17 cellular contexts compared by ENCODE assay signal in genomic region chr5:95486185-95486584, GRCh38.
"Had no signal": no experiment of that assay in that cellular context is flagged by ENCODE, and none has a peak within 500 bp of the region (broad histone marks: within the 10 kb centered on the region; RNA-seq: fewer than 3 reads in every experiment).

No MANE protein-coding gene starts in this region.

- ATAC-seq: left colon; left ventricle myocardium superior; mucosa of descending colon; psoas muscle; stimulated activated memory B cell treated with anti-CD40 and anti-IgM and Interleukin-4, amounts not matched to agents 10 μg/mL and 1 μg/mL and 100 μg/mL, for 72 hours had no signal

- H3K36me3 ChIP-seq: colonic mucosa had no signal

- H2AFZ ChIP-seq: parathyroid adenoma had no signal

- H3K4me1 ChIP-seq: colonic mucosa, heart right ventricle, parathyroid adenoma, psoas muscle, right lobe of liver, spleen, tibial nerve had no signal

- H3K9ac ChIP-seq: parathyroid adenoma had no signal

- DNase-seq: caudate nucleus; colonic mucosa; dermis blood vessel endothelial cell; heart right ventricle; left colon; left ventricle myocardium superior; mucosa of descending colon; psoas muscle; retina; right lobe of liver; spleen; stimulated activated CD4-positive, alpha-beta T cell treated with anti-CD3 and anti-CD28 coated beads, Interleukin-15, amount 100 ng/mL, for 24 hours; stimulated activated CD4-positive, alpha-beta T cell treated with anti-CD3 and anti-CD28 coated beads, Interleukin-1b, Interleukin-23, amount 100 ng/mL, for 48 hours; stimulated activated CD4-positive, alpha-beta T cell treated with anti-CD3 and anti-CD28 coated beads, Interleukin-4, amount 100 ng/mL, for 24 hours had no signal

- H3K9me3 ChIP-seq: colonic mucosa, right lobe of liver had no signal

- H3K4me3 ChIP-seq: colonic mucosa, heart right ventricle, mucosa of descending colon, psoas muscle, right lobe of liver, spleen, tibial nerve had no signal

- H3K27ac ChIP-seq: colonic mucosa, heart right ventricle, parathyroid adenoma, psoas muscle, right lobe of liver, spleen, tibial nerve had no signal

- H3K27me3 ChIP-seq: colonic mucosa, heart right ventricle, right lobe of liver, spleen, tibial nerve had no signal
